In the genomic region with DNA sequence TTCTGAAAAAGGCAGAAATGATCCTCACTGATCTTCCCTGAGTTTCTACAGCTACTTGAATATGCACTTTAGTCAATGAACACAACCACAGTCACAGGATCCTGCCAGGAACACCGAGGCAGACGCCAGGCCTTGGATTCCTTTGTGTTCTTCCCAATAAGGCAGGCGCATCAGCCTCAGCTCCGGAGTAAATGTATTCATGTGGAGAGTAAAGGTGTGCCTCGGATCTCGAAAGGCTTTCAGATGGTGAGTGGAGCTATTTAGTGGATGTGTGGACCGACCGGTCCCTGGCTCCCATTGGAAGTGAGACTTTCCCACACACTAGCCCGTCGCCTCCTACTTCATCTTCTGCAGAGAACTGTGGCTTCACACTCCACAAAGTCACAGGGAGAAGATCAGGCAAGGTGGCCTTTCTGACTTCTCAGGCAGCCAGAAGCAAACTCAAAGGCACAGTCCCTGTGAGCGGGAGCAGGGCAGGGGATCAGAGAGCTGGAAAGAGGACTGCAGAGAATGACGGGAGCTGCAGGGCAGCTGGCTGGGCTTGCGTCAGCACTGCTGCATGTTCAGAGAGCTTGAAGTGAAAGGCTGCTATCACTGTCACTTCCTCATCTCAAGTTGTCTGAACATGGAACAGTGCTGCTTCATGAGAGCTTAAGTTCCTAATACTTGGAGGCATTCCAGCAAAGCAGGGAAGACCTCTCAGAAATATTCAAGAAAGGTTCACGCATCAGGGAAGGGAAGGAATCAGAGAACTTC, we compare ENCODE assay signal across 13 cellular contexts. TPM values are rescaled to one million over a fixed set of nuclear protein-coding genes. Genes with fewer than 3 reads are reported as not detected.
DNase-seq lines count a peak whose midpoint lies in the region; ATAC-seq and TF ChIP-seq lines count a peak whose summit lies in the region.
"Had no signal": no experiment of that assay in that cellular context is flagged by ENCODE, and none has a peak within 500 bp of the region (broad histone marks: within the 10 kb centered on the region; RNA-seq: fewer than 3 reads in every experiment).

No MANE protein-coding gene starts in this region.

- DNase-seq in AML-193 (lab: John Stamatoyannopoulos, UW) (peak; percentile 49 to 70), HL-60 (ENCODE audit: low read depth in 1 of 2, low spot score in 1 of 2) (peak; percentile 75 to 82), lower lobe of right lung (peak; percentile 56), GM19238 (ENCODE audit: insufficient read length, low spot score) (no peak), GM10266 (ENCODE audit: extremely low spot score) (no peak), NCI-H1048 (lab: John Stamatoyannopoulos, UW) (no peak)
- DNase-seq in stimulated activated CD4-positive, alpha-beta T cell treated with anti-CD3 and anti-CD28 coated beads, Interleukin-4, amount 100 ng/mL, for 1 hour = no peak
- DNase-seq: activated T-cell treated with anti-CD3 and anti-CD28 coated beads, Interleukin-2, amount 50 U/mL, for 4 hours; GM23248; NCI-H2171 treated with DMSO at 0.1 percent for 48 hours had no signal

- no peaks in the 10 kb centered on the region for H3K9me3 ChIP-seq in lower lobe of right lung

- H3K27me3 ChIP-seq in HL-60 (ENCODE audit: insufficient read depth, poor library complexity, severe bottlenecking) = no peaks in the 10 kb centered on the region
- no peaks in the 10 kb centered on the region for H3K27me3 ChIP-seq in lower lobe of right lung (ENCODE audit: low read depth)

- H3K4me3 ChIP-seq in HL-60 (replicated peaks; ENCODE audit: insufficient read depth, low read length) = no peak overlapping the region
- no peak overlapping the region for H3K4me3 ChIP-seq in lower lobe of right lung
- H3K4me3 ChIP-seq: GM23248 had no signal

- intact Hi-C loops in lower lobe of right lung (cut with DNase I) = no loop called here

- no peak for TF ChIP-seq CTCF in HL-60 (IDR thresholded peaks at IDR 0.05; ENCODE audit: insufficient read depth, low read length)
- no peak for TF ChIP-seq CTCF in lower lobe of right lung (IDR thresholded peaks at IDR 0.05)
- TF ChIP-seq CTCF in GM10266 (IDR thresholded peaks at IDR 0.05; ENCODE audit: control insufficient read depth, insufficient read depth, low read depth, missing control alignments) = no peak

- H3K36me3 ChIP-seq in lower lobe of right lung = peaks cover 30% of the 10 kb centered on the region

- H3K4me1 ChIP-seq in lower lobe of right lung = peaks cover 8% of the 10 kb centered on the region

- peak; percentile 51 to 75 for ATAC-seq in lower lobe of right lung
- ATAC-seq: activated T-cell treated with anti-CD3 and anti-CD28 coated beads, Interleukin-2, amount 50 U/mL, for 4 hours had no signal

- H3K27ac ChIP-seq in HL-60 (replicated peaks) (0 out of 2 replicates have a peak overlapping the region, but pooled peaks have one; percentile 28), angular gyrus (ENCODE audit: low read depth, low read length) (peak overlapping the region; percentile 13), lower lobe of right lung (no peak overlapping the region)
- H3K27ac ChIP-seq: epithelial cell of prostate, GM23248, RWPE1 had no signal

RNA-seq across cellular contexts. Expression of gene TGFBRAP1, which starts 20.6 kb away (rescaled TPM):
- total RNA-seq in lower lobe of right lung = 19.4 TPM

RNA-seq across cellular contexts. Expression of gene C2orf49, which starts 28.4 kb away (rescaled TPM):
- 18.3 TPM for total RNA-seq in lower lobe of right lung

Comparison
In these comparisons a context has a peak if more than half of its experiments do, and no peak if none do; other contexts are left out.
1. DNase-seq: peak in AML-193 (2 of 2), HL-60 (2 of 2) and lower lobe of right lung (single experiment); none in stimulated activated CD4-positive, alpha-beta T cell treated with anti-CD3 and anti-CD28 coated beads, Interleukin-4, amount 100 ng/mL, for 1 hour (single experiment), GM19238 (single experiment), GM10266 (single experiment) and NCI-H1048 (single experiment).